Comparison of ENCODE assay signal across 17 cellular contexts in genomic region chr11:105111145-105111944, GRCh38. TPM values are rescaled to one million over a fixed set of nuclear protein-coding genes. Genes with fewer than 3 reads are reported as not detected.
A peak's percentile ranks its signal among the peaks of the same experiment; 100 is the strongest.
DNase-seq lines count a peak whose midpoint lies in the region; ATAC-seq and TF ChIP-seq lines count a peak whose summit lies in the region.
"Had no signal": no experiment of that assay in that cellular context is flagged by ENCODE, and none has a peak within 500 bp of the region (broad histone marks: within the 10 kb centered on the region; RNA-seq: fewer than 3 reads in every experiment).

No MANE protein-coding gene starts in this region.

- 75 to 88% (median 86%) methylated on average over 10 to 13 of the region's 13 CpGs for WGBS in spleen, 5 donors

- H3K36me3 ChIP-seq in breast epithelium (no peaks in the 10 kb centered on the region), GM23338 (ENCODE audit: insufficient read depth) (no peaks in the 10 kb centered on the region), neural progenitor cell (no peaks in the 10 kb centered on the region), spleen (no peaks in the 10 kb centered on the region)

- no peaks in the 10 kb centered on the region for H3K36me3 Mint-ChIP-seq in MCF 10A (ENCODE audit: insufficient read depth, unreplicated experiment)
- H3K36me3 Mint-ChIP-seq in GM23338 (ENCODE audit: low read depth), result peaks cover 4% of the 10 kb centered on the region; the same call in 1 of the 3 replicates
- H3K36me3 Mint-ChIP-seq in dendritic cell treated with granulocyte-macrophage colony-stimulating factor and Interleukin-4, amounts not matched to agents 40 ng/mL and 50 ng/mL, for 4 days (ENCODE audit: low read depth), result no peaks in the 10 kb centered on the region
- no peaks in the 10 kb centered on the region for H3K36me3 Mint-ChIP-seq in neural progenitor cell
- H3K36me3 Mint-ChIP-seq in activated naive CD4-positive, alpha-beta T cell treated with anti-CD3 and anti-CD28 coated beads for 36 hours (ENCODE audit: low read depth), result no peaks in the 10 kb centered on the region

- no peak overlapping the region for H3K9ac ChIP-seq in neural progenitor cell

- no peaks in the 10 kb centered on the region for H3F3A ChIP-seq in GM23338 (replicated peaks; ENCODE audit: low read depth)
- H3F3A ChIP-seq in neural progenitor cell (ENCODE audit: low read depth), result no peaks in the 10 kb centered on the region

- H3K4me3 ChIP-seq in breast epithelium (no peak overlapping the region), GM23338 (no peak overlapping the region), neural progenitor cell (no peak overlapping the region), spleen (no peak overlapping the region)

- H3K9me3 ChIP-seq in breast epithelium (no peaks in the 10 kb centered on the region), neural progenitor cell (ENCODE audit: low read depth) (no peaks in the 10 kb centered on the region), spleen (no peaks in the 10 kb centered on the region)

- H3K27ac Mint-ChIP-seq in MCF 10A (ENCODE audit: low read depth, unreplicated experiment) (peak overlapping the region; percentile 77), GM23338 (no peak overlapping the region), neural progenitor cell (no peak overlapping the region)
- peak overlapping the region; percentile 50 for H3K27ac Mint-ChIP-seq in dendritic cell treated with granulocyte-macrophage colony-stimulating factor and Interleukin-4, amounts not matched to agents 40 ng/mL and 50 ng/mL, for 4 days
- no peak overlapping the region for H3K27ac Mint-ChIP-seq in activated naive CD4-positive, alpha-beta T cell treated with anti-CD3 and anti-CD28 coated beads for 36 hours

- no peaks in the 10 kb centered on the region for H3K27me3 ChIP-seq in breast epithelium
- no peaks in the 10 kb centered on the region for H3K27me3 ChIP-seq in GM23338 (ENCODE audit: insufficient read depth)
- no peaks in the 10 kb centered on the region for H3K27me3 ChIP-seq in neural progenitor cell
- no peaks in the 10 kb centered on the region for H3K27me3 ChIP-seq in spleen (replicated peaks in 1 of 7)

- POLR2A ChIA-PET in MCF 10A (lab: Yijun Ruan, JAX), result interaction anchor here (1.4 kb wide), 1 partner anchor 143 kb away, joined by 5 read pairs; the partner anchor contains the start of gene CASP4

- intact Hi-C loops in MCF 10A (cut with micrococcal nuclease), result no loop called here
- intact Hi-C loops in breast epithelium (cut with DNase I; ENCODE audit: low total_unique reads), result no loop called here
- intact Hi-C loops in dendritic cell treated with granulocyte-macrophage colony-stimulating factor and Interleukin-4, amounts not matched to agents 40 ng/mL and 50 ng/mL, for 4 days (cut with micrococcal nuclease), result no loop called here
- intact Hi-C loops in activated naive CD4-positive, alpha-beta T cell treated with anti-CD3 and anti-CD28 coated beads for 36 hours (cut with micrococcal nuclease), result no loop called here
- intact Hi-C loops in spleen (cut with DNase I; ENCODE audit: low total_unique reads), result no loop called here

- H4K20me1 ChIP-seq in GM23338 (replicated peaks; ENCODE audit: insufficient read depth) (no peaks in the 10 kb centered on the region), neural progenitor cell (ENCODE audit: low read depth) (no peaks in the 10 kb centered on the region)

- H3K4me2 ChIP-seq in GM23338 (no peak overlapping the region), neural progenitor cell (no peak overlapping the region)

- H3K9me3 Mint-ChIP-seq in MCF 10A (ENCODE audit: unreplicated experiment) (peaks cover 5% of the 10 kb centered on the region), GM23338 (peaks cover 4% of the 10 kb centered on the region; the same call in 2 of the 3 replicates), neural progenitor cell (no peaks in the 10 kb centered on the region)
- H3K9me3 Mint-ChIP-seq in dendritic cell treated with granulocyte-macrophage colony-stimulating factor and Interleukin-4, amounts not matched to agents 40 ng/mL and 50 ng/mL, for 4 days, result no peaks in the 10 kb centered on the region
- H3K9me3 Mint-ChIP-seq in activated naive CD4-positive, alpha-beta T cell treated with anti-CD3 and anti-CD28 coated beads for 36 hours, result peaks cover 1% of the 10 kb centered on the region

- H3K9me2 ChIP-seq in GM23338 (ENCODE audit: insufficient read depth), result peaks cover 9% of the 10 kb centered on the region

- no TSS peak for BruUV-seq in MCF 10A (replicated peaks; lab: Mats Ljungman, UMichigan)

- TF ChIP-seq CTCF in MCF 10A (IDR thresholded peaks at IDR 0.05; ENCODE audit: unreplicated experiment) (no peak), breast epithelium (IDR thresholded peaks at IDR 0.05) (no peak), GM23338 (conservative IDR thresholded peaks at IDR 0.05; ENCODE audit: low read depth in 2 of 2) (no peak), neural progenitor cell (IDR thresholded peaks at IDR 0.05) (no peak), spleen (IDR thresholded peaks at IDR 0.05 in 8 of 11, conservative IDR thresholded peaks at IDR 0.05 in 3 of 11) (no peak)

- no peak for ATAC-seq in GM23338

- H2AFZ ChIP-seq in GM23338 (peak overlapping the region; percentile 47; the same call in 1 of the 2 replicates), neural progenitor cell (replicated peaks) (peak overlapping the region; percentile 50)

- H3K4me3 Mint-ChIP-seq in MCF 10A (ENCODE audit: unreplicated experiment) (no peak overlapping the region), GM23338 (no peak overlapping the region), neural progenitor cell (no peak overlapping the region)
- H3K4me3 Mint-ChIP-seq in dendritic cell treated with granulocyte-macrophage colony-stimulating factor and Interleukin-4, amounts not matched to agents 40 ng/mL and 50 ng/mL, for 4 days, result no peak overlapping the region
- H3K4me3 Mint-ChIP-seq in activated naive CD4-positive, alpha-beta T cell treated with anti-CD3 and anti-CD28 coated beads for 36 hours, result no peak overlapping the region

- H3K79me2 ChIP-seq in GM23338 (replicated peaks; ENCODE audit: insufficient read depth), result no peaks in the 10 kb centered on the region
- no peaks in the 10 kb centered on the region for H3K79me2 ChIP-seq in neural progenitor cell (ENCODE audit: low read depth)

- TF ChIP-seq POLR2A in breast epithelium (IDR thresholded peaks at IDR 0.05) (no peak), spleen (IDR thresholded peaks at IDR 0.05) (no peak)

- peaks cover 17% of the 10 kb centered on the region for H3K4me1 Mint-ChIP-seq in MCF 10A (ENCODE audit: insufficient read depth, unreplicated experiment)
- H3K4me1 Mint-ChIP-seq in GM23338, result peaks cover 7% of the 10 kb centered on the region
- H3K4me1 Mint-ChIP-seq in dendritic cell treated with granulocyte-macrophage colony-stimulating factor and Interleukin-4, amounts not matched to agents 40 ng/mL and 50 ng/mL, for 4 days (ENCODE audit: low read depth), result peaks cover 24% of the 10 kb centered on the region
- no peaks in the 10 kb centered on the region for H3K4me1 Mint-ChIP-seq in neural progenitor cell
- H3K4me1 Mint-ChIP-seq in activated naive CD4-positive, alpha-beta T cell treated with anti-CD3 and anti-CD28 coated beads for 36 hours (ENCODE audit: low read depth), result peaks cover 22% of the 10 kb centered on the region

- DNase-seq in MCF 10A (ENCODE audit: unreplicated experiment) (no peak), breast epithelium (ENCODE audit: low spot score in 2 of 2) (no peak), GM23338 (ENCODE audit: low spot score) (no peak), neural progenitor cell (ENCODE audit: low spot score) (no peak), occipital lobe (lab: John Stamatoyannopoulos, UW) (no peak), spleen (no peak)
- no peak for DNase-seq in activated naive CD4-positive, alpha-beta T cell treated with anti-CD3 and anti-CD28 coated beads for 36 hours
- DNase-seq: DMS 273 treated with DMSO at 0.1 percent for 48 hours, H7, NCI-H1930, NCI-H446, NCI-H69, SHP77 had no signal

- H3K4me1 ChIP-seq in breast epithelium (no peaks in the 10 kb centered on the region), GM23338 (ENCODE audit: insufficient read depth) (no peaks in the 10 kb centered on the region), neural progenitor cell (no peaks in the 10 kb centered on the region), spleen (peaks cover 0 to 14% (median 8%) of the 10 kb centered on the region in 6 donors)

- no peak overlapping the region for H3K27ac ChIP-seq in breast epithelium
- no peak overlapping the region for H3K27ac ChIP-seq in GM23338 (ENCODE audit: low read depth)
- no peak overlapping the region for H3K27ac ChIP-seq in neural progenitor cell
- H3K27ac ChIP-seq in spleen, result peak overlapping the region in 1 of 8 donors; percentile 55
- H3K27ac ChIP-seq: 22Rv1 had no signal

- H3K27me3 Mint-ChIP-seq in MCF 10A (ENCODE audit: insufficient read depth, unreplicated experiment) (no peaks in the 10 kb centered on the region), GM23338 (ENCODE audit: insufficient read depth, low read depth, poor library complexity) (no peaks in the 10 kb centered on the region), neural progenitor cell (ENCODE audit: insufficient read depth, low read depth) (no peaks in the 10 kb centered on the region)
- H3K27me3 Mint-ChIP-seq in dendritic cell treated with granulocyte-macrophage colony-stimulating factor and Interleukin-4, amounts not matched to agents 40 ng/mL and 50 ng/mL, for 4 days, result no peaks in the 10 kb centered on the region
- peaks cover 11% of the 10 kb centered on the region for H3K27me3 Mint-ChIP-seq in activated naive CD4-positive, alpha-beta T cell treated with anti-CD3 and anti-CD28 coated beads for 36 hours (ENCODE audit: low read depth)

- CTCF ChIA-PET in MCF 10A (lab: Yijun Ruan, JAX), result interaction anchor here (0.6 kb wide), 2 partner anchors 962 to 1854 kb away, joined by 3 read pairs; no protein-coding TSS in a partner anchor
- CTCF ChIA-PET in activated naive CD4-positive, alpha-beta T cell treated with anti-CD3 and anti-CD28 coated beads for 36 hours (lab: Charles Lee), result no interaction called here

TF ChIP-seq in GM23338, 12 proteins besides CTCF, POLR2A, EP300 and RAD21:
- TF ChIP-seq EZH2phosphoT487 (IDR thresholded peaks at IDR 0.05; ENCODE audit: unreplicated experiment), result no peak
- no peak for TF ChIP-seq STAT1 (IDR thresholded peaks at IDR 0.05; ENCODE audit: unreplicated experiment)
- TF ChIP-seq NANOG (IDR thresholded peaks at IDR 0.05; ENCODE audit: borderline replicate concordance), result no peak

RNA-seq across cellular contexts. Expression of gene CARD18, which starts 28.2 kb away (rescaled TPM):
- not detected in 2 replicates for total RNA-seq in MCF 10A (2022)
- total RNA-seq in breast epithelium, result not detected
- not detected in 2 replicates for total RNA-seq in GM23338 (2014; rRNA removed; shearing (Covaris generic))
- polyA plus RNA-seq in GM23338 (2016; fragmentation: Nextera tagmentation; extraction: Ambion mirVana), result not detected in 2 replicates
- not detected in 2 replicates for total RNA-seq in neural progenitor cell (ENCODE audit: low replicate concordance)
- total RNA-seq in activated naive CD4-positive, alpha-beta T cell treated with anti-CD3 and anti-CD28 coated beads for 36 hours, result not detected
- not detected for total RNA-seq in occipital lobe
- total RNA-seq in spleen, result not detected
- polyA plus RNA-seq in spleen, result not detected
- total RNA-seq: H7, HT-29, LHCN-M2 had no signal

Comparison
In these comparisons a context has a peak if more than half of its experiments do, and no peak if none do; other contexts are left out.
1. H3K27ac Mint-ChIP-seq: peak in MCF 10A (single experiment) and dendritic cell treated with granulocyte-macrophage colony-stimulating factor and Interleukin-4, amounts not matched to agents 40 ng/mL and 50 ng/mL, for 4 days (single experiment); none in GM23338 (single experiment), neural progenitor cell (single experiment) and activated naive CD4-positive, alpha-beta T cell treated with anti-CD3 and anti-CD28 coated beads for 36 hours (single experiment).